ENCODE assay signal across 30 cellular contexts in genomic region chr5:148261221-148261620, GRCh38. TPM values are rescaled to one million over a fixed set of nuclear protein-coding genes. Genes with fewer than 3 reads are reported as not detected.
DNase-seq lines count a peak whose midpoint lies in the region; ATAC-seq, FAIRE-seq and TF ChIP-seq lines count a peak whose summit lies in the region.
"Had no signal": no experiment of that assay in that cellular context is flagged by ENCODE, and none has a peak within 500 bp of the region (broad histone marks: within the 10 kb centered on the region; RNA-seq: fewer than 3 reads in every experiment).

No MANE protein-coding gene starts in this region.

- H3K4me3 ChIP-seq in HepG2 (replicated peaks in 1 of 3; ENCODE audit: insufficient read depth in 1 of 3, low read depth in 2 of 3, low read length in 3 of 3) (no peak overlapping the region), right lobe of liver (no peak overlapping the region), IMR-90 (ENCODE audit: insufficient read depth, low read depth, low read length) (no peak overlapping the region), H7 (ENCODE audit: insufficient read depth, low read depth, low read length) (no peak overlapping the region)
- H3K4me3 ChIP-seq: BLaER1, GM12878 had no signal

- no peak for DNase-seq in HepG2 (ENCODE audit: low spot score)
- DNase-seq in right lobe of liver: no peak
- no peak for DNase-seq in IMR-90
- DNase-seq in H7: no peak
- DNase-seq: ACHN; BE2C; C1 segment of cervical spinal cord; CD4-positive, alpha-beta memory T cell; CD4-positive, CD25-positive, alpha-beta regulatory T cell; CD8-positive, alpha-beta memory T cell; COR-L47; DMS 273 treated with DMSO at 0.1 percent for 48 hours; DMS153; DMS53; DMS79; DND-41; EL; GDM1 had no signal

- no peak overlapping the region for H2BK5ac ChIP-seq in IMR-90 (ENCODE audit: low read depth, low read length, poor library complexity, severe bottlenecking)

- no peak overlapping the region for H3K27ac ChIP-seq in HepG2 (ENCODE audit: extremely low read length, insufficient read depth, low read length)
- no peak overlapping the region for H3K27ac ChIP-seq in right lobe of liver
- H3K27ac ChIP-seq in IMR-90 (ENCODE audit: insufficient read depth, low read length): no peak overlapping the region
- H3K27ac ChIP-seq: 22Rv1, BLaER1 had no signal

- no peak overlapping the region for H2AK9ac ChIP-seq in IMR-90 (replicated peaks; ENCODE audit: low read depth, low read length, poor library complexity)

- H3K9me1 ChIP-seq in IMR-90 (ENCODE audit: insufficient read depth, low read length): no peaks in the 10 kb centered on the region

- TF ChIP-seq RAD21 in HepG2 (CRISPR knock-in tag; IDR thresholded peaks at IDR 0.05) (no peak), IMR-90 (IDR thresholded peaks at IDR 0.05; ENCODE audit: low read length) (no peak)

- H2BK120ac ChIP-seq in IMR-90 (ENCODE audit: low read depth, low read length): no peak overlapping the region

- no peak for TF ChIP-seq EP300 in HepG2 (IDR thresholded peaks at IDR 0.05; ENCODE audit: low read depth in 2 of 2, low read length in 2 of 2)
- no peak for TF ChIP-seq EP300 in HepG2 (CRISPR knock-in tag; IDR thresholded peaks at IDR 0.05; ENCODE audit: borderline replicate concordance)

- no peak overlapping the region for H3K56ac ChIP-seq in IMR-90 (ENCODE audit: extremely low read depth, insufficient read depth, low read length)

- no peak overlapping the region for H2BK20ac ChIP-seq in IMR-90 (ENCODE audit: low read depth, low read length)

- in situ Hi-C loops in HepG2 (cut with HindIII; ENCODE audit: extremely low pct_ligation_motif_present, low pct_unique_long_range_greater_than_20kb): no loop called here
- in situ Hi-C loops in IMR-90 (cut with MboI; ENCODE audit: low sequenced_read_pairs): no loop called here

- no peak overlapping the region for H3K14ac ChIP-seq in IMR-90 (replicated peaks; ENCODE audit: low read depth, low read length)

- no peak overlapping the region for H4K8ac ChIP-seq in IMR-90 (ENCODE audit: low read depth in 2 of 2, low read length in 2 of 2)

- H2AK5ac ChIP-seq in IMR-90 (ENCODE audit: low read depth, low read length): no peak overlapping the region

- H4K91ac ChIP-seq in IMR-90 (ENCODE audit: insufficient read depth, low read depth, low read length): no peak overlapping the region

- no peak overlapping the region for H3K4ac ChIP-seq in IMR-90 (ENCODE audit: low read depth, low read length)

- H4K20me1 ChIP-seq in HepG2 (ENCODE audit: insufficient read depth, low read length): no peaks in the 10 kb centered on the region
- no peaks in the 10 kb centered on the region for H4K20me1 ChIP-seq in IMR-90 (ENCODE audit: insufficient read depth, low read length)
- H4K20me1 ChIP-seq: BLaER1 had no signal

- no peak overlapping the region for H3K23ac ChIP-seq in IMR-90 (ENCODE audit: low read depth, low read length)

- no peak overlapping the region for H2AFZ ChIP-seq in HepG2 (ENCODE audit: low read length)
- H2AFZ ChIP-seq in IMR-90 (replicated peaks; ENCODE audit: low read length, poor library complexity): no peak overlapping the region

- FAIRE-seq in HepG2 (lab: Jason Lieb, UNC): no peak
- FAIRE-seq: GM12878, GM12892, GM18507 had no signal

- H3K27me3 ChIP-seq in HepG2 (ENCODE audit: control insufficient read depth in 1 of 2, insufficient read depth in 2 of 2, low read length in 2 of 2) (no peaks in the 10 kb centered on the region), right lobe of liver (no peaks in the 10 kb centered on the region), IMR-90 (ENCODE audit: control insufficient read depth, insufficient read depth, low read length) (no peaks in the 10 kb centered on the region), H7 (ENCODE audit: control insufficient read depth, insufficient read depth, low read length) (no peaks in the 10 kb centered on the region)
- H3K27me3 ChIP-seq: BE2C, BLaER1 had no signal

- CTCF ChIA-PET in HepG2 (lab: Yijun Ruan, JAX; ENCODE audit: low intra/inter-chr PET ratio, low total read pairs) (no interaction called here), IMR-90 (lab: Yijun Ruan, JAX) (no interaction called here)

- no peak for ATAC-seq in HepG2
- no peak for ATAC-seq in right lobe of liver
- ATAC-seq in IMR-90 (ENCODE audit: low read depth): no peak
- ATAC-seq in HG03432 (IDR thresholded peaks at IDR 0.05; ENCODE audit: unreplicated experiment): no peak
- ATAC-seq: GM12878 had no signal

- no peaks in the 10 kb centered on the region for H3K79me2 ChIP-seq in HepG2 (ENCODE audit: insufficient read depth, low read length)

- H3K9me3 ChIP-seq in HepG2 (ENCODE audit: low read length): peaks cover 15% of the 10 kb centered on the region
- peaks cover 0 to 7% (median 0%) of the 10 kb centered on the region in 4 donors for H3K9me3 ChIP-seq in right lobe of liver
- H3K9me3 ChIP-seq in IMR-90 (ENCODE audit: control insufficient read depth, insufficient read depth, low read length): no peaks in the 10 kb centered on the region; the same call in 1 of the 2 replicates
- H3K9me3 ChIP-seq: BE2C had no signal

- H3K18ac ChIP-seq in IMR-90 (ENCODE audit: low read depth, low read length): no peak overlapping the region

- no peak overlapping the region for H2BK15ac ChIP-seq in IMR-90 (ENCODE audit: low read depth, low read length)

- no peaks in the 10 kb centered on the region for H3K79me1 ChIP-seq in IMR-90 (ENCODE audit: low read depth in 1 of 2, low read length in 2 of 2)

- TF ChIP-seq POLR2A in HepG2 (IDR thresholded peaks at IDR 0.05; ENCODE audit: insufficient read depth in 1 of 2, low read depth in 2 of 2, low read length in 2 of 2): no peak
- TF ChIP-seq POLR2A in right lobe of liver (IDR thresholded peaks at IDR 0.05): no peak
- TF ChIP-seq POLR2A in IMR-90 (IDR thresholded peaks at IDR 0.05; ENCODE audit: low read depth, low read length): no peak

- dilution Hi-C loops in IMR-90 (cut with HindIII; ENCODE audit: low sequenced_read_pairs, unreplicated experiment): no loop called here

- H3K9ac ChIP-seq in HepG2 (ENCODE audit: insufficient read depth, low read depth, low read length) (no peak overlapping the region), IMR-90 (ENCODE audit: low read depth, low read length) (no peak overlapping the region)
- H3K9ac ChIP-seq: BLaER1 had no signal

- H4K5ac ChIP-seq in IMR-90 (ENCODE audit: low read depth, low read length): no peak overlapping the region

- H3K4me1 ChIP-seq in HepG2 (ENCODE audit: insufficient read depth, low read length): no peaks in the 10 kb centered on the region
- H3K4me1 ChIP-seq in right lobe of liver: no peaks in the 10 kb centered on the region
- H3K4me1 ChIP-seq in IMR-90 (ENCODE audit: control insufficient read depth, insufficient read depth, low read length): no peaks in the 10 kb centered on the region
- H3K4me1 ChIP-seq: BE2C, BLaER1 had no signal

- H3K36me3 ChIP-seq in HepG2 (replicated peaks in 1 of 2; ENCODE audit: control insufficient read depth in 1 of 2, insufficient read depth in 2 of 2, low read length in 2 of 2) (no peaks in the 10 kb centered on the region), right lobe of liver (no peaks in the 10 kb centered on the region), IMR-90 (ENCODE audit: control insufficient read depth, insufficient read depth, low read length) (no peaks in the 10 kb centered on the region), H7 (replicated peaks; ENCODE audit: control insufficient read depth, insufficient read depth, low read length) (no peaks in the 10 kb centered on the region)
- H3K36me3 ChIP-seq: BE2C, BLaER1 had no signal

- POLR2A ChIA-PET in HepG2 (lab: Yijun Ruan, JAX): no interaction called here
- POLR2A ChIA-PET in IMR-90 (lab: Charles Lee; ENCODE audit: unreplicated experiment): no interaction called here

- TF ChIP-seq CTCF in HepG2 (CRISPR knock-in tag; IDR thresholded peaks at IDR 0.05) (no peak), right lobe of liver (IDR thresholded peaks at IDR 0.05) (no peak), IMR-90 (conservative IDR thresholded peaks at IDR 0.05; ENCODE audit: low read depth, low read length) (no peak)

- H3K4me2 ChIP-seq in HepG2 (ENCODE audit: low read depth, low read length) (no peak overlapping the region), IMR-90 (ENCODE audit: low read depth, low read length) (no peak overlapping the region)
- H3K4me2 ChIP-seq: BLaER1 had no signal

- intact Hi-C loops in HepG2 (cut with micrococcal nuclease; ENCODE audit: unreplicated experiment): no loop called here
- intact Hi-C loops in right lobe of liver (cut with DNase I): no loop called here
- intact Hi-C loops in IMR-90 (cut with micrococcal nuclease): no loop called here

- BruUV-seq in HepG2 (replicated peaks; lab: Mats Ljungman, UMichigan): no TSS peak
- BruUV-seq in IMR-90 (replicated peaks; lab: Mats Ljungman, UMichigan): no TSS peak

RNA-seq across cellular contexts. Expression of gene SPINK13, which starts 7.4 kb away (rescaled TPM):
- total RNA-seq in HepG2 (2016; rRNA removed; fragmentation: Illumina TruSeq; extraction: Trizol): not detected in 2 replicates
- total RNA-seq in HepG2 (2016; cell fraction: cytosol; rRNA removed; fragmentation: Illumina TruSeq; extraction: Trizol; ENCODE audit: low read depth): not detected in 2 replicates
- not detected in 2 replicates for total RNA-seq in HepG2 (2016; cell fraction: insoluble cytoplasmic fraction; rRNA removed; fragmentation: Illumina TruSeq; extraction: Trizol)
- total RNA-seq in HepG2 (2016; cell fraction: membrane; rRNA removed; fragmentation: Illumina TruSeq; extraction: Trizol): not detected in 2 replicates
- total RNA-seq in HepG2 (2016; cell fraction: nucleus; rRNA removed; fragmentation: Illumina TruSeq; extraction: Trizol): not detected in 2 replicates
- not detected in 2 replicates for polyA plus RNA-seq in HepG2 (2011; rRNA removed)
- polyA plus RNA-seq in HepG2 (2011; cell fraction: cytosol; rRNA removed): not detected in 2 replicates
- not detected in 2 replicates for polyA plus RNA-seq in HepG2 (2011; cell fraction: nucleus; rRNA removed)
- polyA plus RNA-seq in HepG2 (2012): not detected in 2 replicates
- polyA plus RNA-seq in HepG2 (2016; cell fraction: cytosol; fragmentation: Illumina TruSeq; extraction: Trizol; ENCODE audit: low read depth): not detected in 2 replicates
- polyA plus RNA-seq in HepG2 (2016; cell fraction: insoluble cytoplasmic fraction; fragmentation: Illumina TruSeq; extraction: Trizol; ENCODE audit: low read depth): not detected in 2 replicates
- polyA plus RNA-seq in HepG2 (2016; cell fraction: membrane; fragmentation: Illumina TruSeq; extraction: Trizol; ENCODE audit: low read depth): not detected in 2 replicates
- polyA plus RNA-seq in HepG2 (2016; cell fraction: nucleus; fragmentation: Illumina TruSeq; extraction: Trizol; ENCODE audit: insufficient read depth, low read depth): not detected in 2 replicates
- polyA minus RNA-seq in HepG2 (2011; rRNA and poly(A)+ RNA removed; ENCODE audit: low replicate concordance): 5.4 TPM in 1 of 2 replicates, not detected in the other
- polyA minus RNA-seq in HepG2 (2011; cell fraction: cytosol; rRNA and poly(A)+ RNA removed): not detected in 2 replicates
- not detected in 2 replicates for polyA minus RNA-seq in HepG2 (2011; cell fraction: nucleus; rRNA and poly(A)+ RNA removed)
- not detected for total RNA-seq in right lobe of liver
- not detected in 2 replicates for total RNA-seq in IMR-90 (2012; rRNA removed)
- not detected in 2 replicates for polyA plus RNA-seq in IMR-90 (2012; rRNA removed)
- polyA plus RNA-seq in IMR-90 (2012; cell fraction: cytosol; rRNA removed): not detected in 2 replicates
- not detected in 2 replicates for polyA plus RNA-seq in IMR-90 (2012; cell fraction: nucleus; rRNA removed; ENCODE audit: low replicate concordance)
- not detected in 2 replicates for total RNA-seq in H7 (2014; rRNA removed; shearing (Covaris generic))
- total RNA-seq: A172; A673; CD4-positive, alpha-beta memory T cell; CD4-positive, CD25-positive, alpha-beta regulatory T cell; CD8-positive, alpha-beta memory T cell; Daoy; G401; GM12878 had no signal
- polyA plus RNA-seq: AG04450; CD14-positive monocyte; CD4-positive, alpha-beta memory T cell; CD4-positive, CD25-positive, alpha-beta regulatory T cell; CD8-positive, alpha-beta memory T cell had no signal

RNA-seq across cellular contexts. Expression of gene MARCOL, which starts 22.9 kb away (rescaled TPM):
- total RNA-seq in HepG2 (2016; rRNA removed; fragmentation: Illumina TruSeq; extraction: Trizol): not detected in 2 replicates
- total RNA-seq in HepG2 (2016; cell fraction: cytosol; rRNA removed; fragmentation: Illumina TruSeq; extraction: Trizol; ENCODE audit: low read depth): not detected in 2 replicates
- total RNA-seq in HepG2 (2016; cell fraction: insoluble cytoplasmic fraction; rRNA removed; fragmentation: Illumina TruSeq; extraction: Trizol): not detected in 2 replicates
- total RNA-seq in HepG2 (2016; cell fraction: membrane; rRNA removed; fragmentation: Illumina TruSeq; extraction: Trizol): not detected in 2 replicates
- total RNA-seq in HepG2 (2016; cell fraction: nucleus; rRNA removed; fragmentation: Illumina TruSeq; extraction: Trizol): not detected in 2 replicates
- not detected in 2 replicates for polyA plus RNA-seq in HepG2 (2011; rRNA removed)
- not detected in 2 replicates for polyA plus RNA-seq in HepG2 (2011; cell fraction: cytosol; rRNA removed)
- polyA plus RNA-seq in HepG2 (2011; cell fraction: nucleus; rRNA removed): not detected in 2 replicates
- not detected in 2 replicates for polyA plus RNA-seq in HepG2 (2012)
- not detected in 2 replicates for polyA plus RNA-seq in HepG2 (2016; cell fraction: cytosol; fragmentation: Illumina TruSeq; extraction: Trizol; ENCODE audit: low read depth)
- not detected in 2 replicates for polyA plus RNA-seq in HepG2 (2016; cell fraction: insoluble cytoplasmic fraction; fragmentation: Illumina TruSeq; extraction: Trizol; ENCODE audit: low read depth)
- polyA plus RNA-seq in HepG2 (2016; cell fraction: membrane; fragmentation: Illumina TruSeq; extraction: Trizol; ENCODE audit: low read depth): not detected in 2 replicates
- not detected in 2 replicates for polyA plus RNA-seq in HepG2 (2016; cell fraction: nucleus; fragmentation: Illumina TruSeq; extraction: Trizol; ENCODE audit: insufficient read depth, low read depth)
- 21.8 TPM in 1 of 2 replicates, not detected in the other for polyA minus RNA-seq in HepG2 (2011; rRNA and poly(A)+ RNA removed; ENCODE audit: low replicate concordance)
- not detected in 2 replicates for polyA minus RNA-seq in HepG2 (2011; cell fraction: cytosol; rRNA and poly(A)+ RNA removed)
- not detected in 2 replicates for polyA minus RNA-seq in HepG2 (2011; cell fraction: nucleus; rRNA and poly(A)+ RNA removed)
- total RNA-seq in right lobe of liver: not detected
- not detected in 2 replicates for total RNA-seq in IMR-90 (2012; rRNA removed)
- not detected in 2 replicates for polyA plus RNA-seq in IMR-90 (2012; rRNA removed)
- polyA plus RNA-seq in IMR-90 (2012; cell fraction: cytosol; rRNA removed): not detected in 2 replicates
- polyA plus RNA-seq in IMR-90 (2012; cell fraction: nucleus; rRNA removed; ENCODE audit: low replicate concordance): not detected in 2 replicates
- not detected in 2 replicates for total RNA-seq in H7 (2014; rRNA removed; shearing (Covaris generic))
- total RNA-seq: A172; A673; CD4-positive, alpha-beta memory T cell; CD4-positive, CD25-positive, alpha-beta regulatory T cell; CD8-positive, alpha-beta memory T cell; Daoy; G401; GM12878 had no signal
- polyA plus RNA-seq: AG04450; CD14-positive monocyte; CD4-positive, alpha-beta memory T cell; CD4-positive, CD25-positive, alpha-beta regulatory T cell; CD8-positive, alpha-beta memory T cell had no signal

RNA-seq across cellular contexts. Expression of gene SPINK7, which starts 51.0 kb away (rescaled TPM):
- total RNA-seq in HepG2 (2016; rRNA removed; fragmentation: Illumina TruSeq; extraction: Trizol) (not detected in 2 replicates), right lobe of liver (not detected), IMR-90 (2012; rRNA removed) (not detected in 2 replicates)
- not detected in 2 replicates for total RNA-seq in HepG2 (2016; cell fraction: cytosol; rRNA removed; fragmentation: Illumina TruSeq; extraction: Trizol; ENCODE audit: low read depth)
- not detected in 2 replicates for total RNA-seq in HepG2 (2016; cell fraction: insoluble cytoplasmic fraction; rRNA removed; fragmentation: Illumina TruSeq; extraction: Trizol)
- total RNA-seq in HepG2 (2016; cell fraction: membrane; rRNA removed; fragmentation: Illumina TruSeq; extraction: Trizol): not detected in 2 replicates
- not detected in 2 replicates for total RNA-seq in HepG2 (2016; cell fraction: nucleus; rRNA removed; fragmentation: Illumina TruSeq; extraction: Trizol)
- polyA plus RNA-seq in HepG2 (2011; rRNA removed) (0.15 TPM in 1 of 2 replicates, not detected in the other), IMR-90 (2012; rRNA removed) (not detected in 2 replicates)
- polyA plus RNA-seq in HepG2 (2011; cell fraction: cytosol; rRNA removed): not detected in 2 replicates
- polyA plus RNA-seq in HepG2 (2011; cell fraction: nucleus; rRNA removed): not detected in 2 replicates
- polyA plus RNA-seq in HepG2 (2012): not detected in 2 replicates
- not detected in 2 replicates for polyA plus RNA-seq in HepG2 (2016; cell fraction: cytosol; fragmentation: Illumina TruSeq; extraction: Trizol; ENCODE audit: low read depth)
- polyA plus RNA-seq in HepG2 (2016; cell fraction: insoluble cytoplasmic fraction; fragmentation: Illumina TruSeq; extraction: Trizol; ENCODE audit: low read depth): not detected in 2 replicates
- polyA plus RNA-seq in HepG2 (2016; cell fraction: membrane; fragmentation: Illumina TruSeq; extraction: Trizol; ENCODE audit: low read depth): not detected in 2 replicates
- not detected in 2 replicates for polyA plus RNA-seq in HepG2 (2016; cell fraction: nucleus; fragmentation: Illumina TruSeq; extraction: Trizol; ENCODE audit: insufficient read depth, low read depth)
- polyA minus RNA-seq in HepG2 (2011; rRNA and poly(A)+ RNA removed; ENCODE audit: low replicate concordance): not detected in 2 replicates
- not detected in 2 replicates for polyA minus RNA-seq in HepG2 (2011; cell fraction: cytosol; rRNA and poly(A)+ RNA removed)
- polyA minus RNA-seq in HepG2 (2011; cell fraction: nucleus; rRNA and poly(A)+ RNA removed): not detected in 2 replicates
- not detected in 2 replicates for polyA plus RNA-seq in IMR-90 (2012; cell fraction: cytosol; rRNA removed)
- polyA plus RNA-seq in IMR-90 (2012; cell fraction: nucleus; rRNA removed; ENCODE audit: low replicate concordance): not detected in 2 replicates
- total RNA-seq in H7 (2014; rRNA removed; shearing (Covaris generic)): not detected in 2 replicates
- total RNA-seq: A172; A673; CD4-positive, alpha-beta memory T cell; CD4-positive, CD25-positive, alpha-beta regulatory T cell; CD8-positive, alpha-beta memory T cell; Daoy; G401; GM12878 had no signal
- polyA plus RNA-seq: AG04450; CD14-positive monocyte; CD4-positive, alpha-beta memory T cell; CD4-positive, CD25-positive, alpha-beta regulatory T cell; CD8-positive, alpha-beta memory T cell; GM12878 had no signal

RNA-seq across cellular contexts. Expression of gene SPINK6, which starts 58.4 kb away (rescaled TPM):
- not detected in 2 replicates for total RNA-seq in HepG2 (2016; rRNA removed; fragmentation: Illumina TruSeq; extraction: Trizol)
- not detected in 2 replicates for total RNA-seq in HepG2 (2016; cell fraction: cytosol; rRNA removed; fragmentation: Illumina TruSeq; extraction: Trizol; ENCODE audit: low read depth)
- not detected in 2 replicates for total RNA-seq in HepG2 (2016; cell fraction: insoluble cytoplasmic fraction; rRNA removed; fragmentation: Illumina TruSeq; extraction: Trizol)
- not detected in 2 replicates for total RNA-seq in HepG2 (2016; cell fraction: membrane; rRNA removed; fragmentation: Illumina TruSeq; extraction: Trizol)
- not detected in 2 replicates for total RNA-seq in HepG2 (2016; cell fraction: nucleus; rRNA removed; fragmentation: Illumina TruSeq; extraction: Trizol)
- not detected in 2 replicates for polyA plus RNA-seq in HepG2 (2011; rRNA removed)
- not detected in 2 replicates for polyA plus RNA-seq in HepG2 (2011; cell fraction: cytosol; rRNA removed)
- not detected in 2 replicates for polyA plus RNA-seq in HepG2 (2011; cell fraction: nucleus; rRNA removed)
- polyA plus RNA-seq in HepG2 (2012): not detected in 2 replicates
- not detected in 2 replicates for polyA plus RNA-seq in HepG2 (2016; cell fraction: cytosol; fragmentation: Illumina TruSeq; extraction: Trizol; ENCODE audit: low read depth)
- polyA plus RNA-seq in HepG2 (2016; cell fraction: insoluble cytoplasmic fraction; fragmentation: Illumina TruSeq; extraction: Trizol; ENCODE audit: low read depth): not detected in 2 replicates
- polyA plus RNA-seq in HepG2 (2016; cell fraction: membrane; fragmentation: Illumina TruSeq; extraction: Trizol; ENCODE audit: low read depth): not detected in 2 replicates
- polyA plus RNA-seq in HepG2 (2016; cell fraction: nucleus; fragmentation: Illumina TruSeq; extraction: Trizol; ENCODE audit: insufficient read depth, low read depth): not detected in 2 replicates
- polyA minus RNA-seq in HepG2 (2011; rRNA and poly(A)+ RNA removed; ENCODE audit: low replicate concordance): not detected in 2 replicates
- not detected in 2 replicates for polyA minus RNA-seq in HepG2 (2011; cell fraction: cytosol; rRNA and poly(A)+ RNA removed)
- polyA minus RNA-seq in HepG2 (2011; cell fraction: nucleus; rRNA and poly(A)+ RNA removed): not detected in 2 replicates
- not detected for total RNA-seq in right lobe of liver
- total RNA-seq in IMR-90 (2012; rRNA removed): not detected in 2 replicates
- polyA plus RNA-seq in IMR-90 (2012; rRNA removed): not detected in 2 replicates
- polyA plus RNA-seq in IMR-90 (2012; cell fraction: cytosol; rRNA removed): not detected in 2 replicates
- not detected in 2 replicates for polyA plus RNA-seq in IMR-90 (2012; cell fraction: nucleus; rRNA removed; ENCODE audit: low replicate concordance)
- total RNA-seq in H7 (2014; rRNA removed; shearing (Covaris generic)): not detected in 2 replicates
- total RNA-seq: A673; CD4-positive, alpha-beta memory T cell; CD4-positive, CD25-positive, alpha-beta regulatory T cell; CD8-positive, alpha-beta memory T cell; Daoy; G401; GM12878 had no signal
- polyA plus RNA-seq: AG04450; CD14-positive monocyte; CD4-positive, alpha-beta memory T cell; CD4-positive, CD25-positive, alpha-beta regulatory T cell; CD8-positive, alpha-beta memory T cell; GM12878 had no signal
